8 cellular contexts compared by ENCODE assay signal in the genomic region with DNA sequence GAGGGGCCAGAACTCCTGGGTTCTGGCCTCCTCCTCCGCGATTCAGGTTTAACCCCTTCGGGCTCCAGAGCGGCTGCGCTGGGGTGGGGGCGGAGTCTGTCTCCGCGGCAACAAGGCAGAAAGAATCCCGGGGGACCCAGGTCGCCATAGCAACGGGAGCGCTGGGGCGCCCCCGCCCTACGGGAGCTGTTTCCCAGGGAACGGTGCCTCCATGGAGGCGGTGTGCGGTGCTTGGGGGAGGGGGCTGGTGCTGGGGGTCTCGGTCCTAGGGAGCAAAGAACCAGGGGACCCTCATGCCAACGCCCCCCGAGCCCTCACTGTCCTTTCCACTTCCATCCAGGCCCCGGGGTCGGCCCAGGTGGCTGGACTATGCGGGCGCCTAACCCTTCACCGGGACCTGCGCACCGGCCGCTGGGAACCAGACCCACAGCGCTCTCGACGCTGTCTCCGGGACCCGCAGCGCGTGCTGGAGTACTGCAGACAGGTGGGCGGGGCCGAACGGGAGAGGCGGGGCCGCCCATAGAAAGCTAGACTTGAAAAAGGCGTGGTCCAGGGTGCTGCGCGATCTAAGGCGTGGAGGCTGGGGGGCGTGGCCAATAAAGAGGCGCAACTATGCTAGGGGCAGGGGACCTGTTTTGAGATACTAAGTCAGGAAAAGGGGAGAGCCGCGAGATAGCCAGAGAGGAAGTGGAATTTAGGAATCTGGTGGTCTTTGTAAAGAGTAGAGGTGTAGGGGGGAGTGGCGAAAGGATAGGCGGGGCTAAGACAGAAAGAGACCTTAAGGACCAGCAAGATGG. TPM values are rescaled to one million over a fixed set of nuclear protein-coding genes. Genes with fewer than 3 reads are reported as not detected.
DNase-seq lines count a peak whose midpoint lies in the region; ATAC-seq, FAIRE-seq and TF ChIP-seq lines count a peak whose summit lies in the region.

No MANE protein-coding gene starts in this region.

- peaks cover 25% of the 10 kb centered on the region for H3K4me1 Mint-ChIP-seq in stimulated activated effector memory CD8-positive, alpha-beta T cell treated with anti-CD3 and anti-CD28 coated beads, Interleukin-12 subunit alpha, Interleukin-12 subunit beta, amount 100 ng/mL, for 72 hours

- H3K27ac Mint-ChIP-seq in stimulated activated effector memory CD8-positive, alpha-beta T cell treated with anti-CD3 and anti-CD28 coated beads, Interleukin-12 subunit alpha, Interleukin-12 subunit beta, amount 100 ng/mL, for 72 hours = no peak overlapping the region

- peak overlapping the region; percentile 73 for H3K4me2 ChIP-seq in DOHH2 (ENCODE audit: low read length)

- peak overlapping the region; percentile 66 for H3K4me3 Mint-ChIP-seq in stimulated activated effector memory CD8-positive, alpha-beta T cell treated with anti-CD3 and anti-CD28 coated beads, Interleukin-12 subunit alpha, Interleukin-12 subunit beta, amount 100 ng/mL, for 72 hours

- H3K36me3 ChIP-seq in DOHH2 (ENCODE audit: control insufficient read depth, low read length) (no peaks in the 10 kb centered on the region), endocrine pancreas (ENCODE audit: control insufficient read depth, insufficient read depth, low read length) (no peaks in the 10 kb centered on the region)

- DNase-seq in HTR-8/SVneo (ENCODE audit: insufficient read length, low spot score) (peak; percentile 67), NOMO-1 treated with dmso at 0.1 percent for 144 hours (lab: John Stamatoyannopoulos, UW; ENCODE audit: unreplicated experiment) (peak; percentile 80), mucosa of gallbladder (ENCODE audit: low spot score) (peak; percentile 73)
- peak; percentile 41 for DNase-seq in activated CD8-positive, alpha-beta memory T cell treated with anti-CD3 and anti-CD28 coated beads, Interleukin-2, amount 50 U/mL, for 24 hours (ENCODE audit: extremely low read depth)
- DNase-seq in stimulated activated effector memory CD8-positive, alpha-beta T cell treated with anti-CD3 and anti-CD28 coated beads, Interleukin-12 subunit alpha, Interleukin-12 subunit beta, amount 100 ng/mL, for 72 hours (ENCODE audit: low spot score in 2 of 2) = peak; percentile 65 to 90

- no peaks in the 10 kb centered on the region for H3K9me3 ChIP-seq in DOHH2 (ENCODE audit: control insufficient read depth, insufficient read depth, low read length)
- no peaks in the 10 kb centered on the region for H3K9me3 ChIP-seq in endocrine pancreas (ENCODE audit: control insufficient read depth, low read length)

- no peaks in the 10 kb centered on the region for H4K20me1 ChIP-seq in DOHH2 (ENCODE audit: control insufficient read depth, insufficient read depth, low read depth, low read length)

- no peaks in the 10 kb centered on the region for H3K9me3 Mint-ChIP-seq in stimulated activated effector memory CD8-positive, alpha-beta T cell treated with anti-CD3 and anti-CD28 coated beads, Interleukin-12 subunit alpha, Interleukin-12 subunit beta, amount 100 ng/mL, for 72 hours

- ATAC-seq in stimulated activated effector memory CD8-positive, alpha-beta T cell treated with anti-CD3 and anti-CD28 coated beads, Interleukin-12 subunit alpha, Interleukin-12 subunit beta, amount 100 ng/mL, for 72 hours = peak; percentile 89
- no peak for ATAC-seq in HG03025 (IDR thresholded peaks at IDR 0.05; ENCODE audit: low FRiP score, unreplicated experiment)

- FAIRE-seq in HTR-8/SVneo (lab: Jason Lieb, UNC) = peak; percentile 72

- H3K79me2 ChIP-seq in DOHH2 (ENCODE audit: control insufficient read depth, low read length) = no peaks in the 10 kb centered on the region

- peak overlapping the region; percentile 84 for H3K9ac ChIP-seq in endocrine pancreas (ENCODE audit: control insufficient read depth, insufficient read depth, low read length)

- H3K27ac ChIP-seq in DOHH2 (ENCODE audit: low read depth, low read length) = peak overlapping the region; percentile 53

- no peak for TF ChIP-seq CTCF in DOHH2 (IDR thresholded peaks at IDR 0.05; ENCODE audit: low read depth, low read length, poor library complexity, severe bottlenecking)

- peaks cover 28% of the 10 kb centered on the region for H3K4me1 ChIP-seq in DOHH2 (ENCODE audit: control insufficient read depth, low read length)
- no peaks in the 10 kb centered on the region for H3K4me1 ChIP-seq in endocrine pancreas (ENCODE audit: control insufficient read depth, insufficient read depth, low read length)

- H3K36me3 Mint-ChIP-seq in stimulated activated effector memory CD8-positive, alpha-beta T cell treated with anti-CD3 and anti-CD28 coated beads, Interleukin-12 subunit alpha, Interleukin-12 subunit beta, amount 100 ng/mL, for 72 hours = no peaks in the 10 kb centered on the region

- H3K4me3 ChIP-seq in DOHH2 (ENCODE audit: low read length) (peak overlapping the region; percentile 74), endocrine pancreas (ENCODE audit: control insufficient read depth, insufficient read depth, low read length) (peak overlapping the region; percentile 8)

- H3K27me3 ChIP-seq in DOHH2 (ENCODE audit: control insufficient read depth, low read length) (0 out of 2 replicates have a peak, but pooled peaks cover 7% of the 10 kb centered on the region), endocrine pancreas (ENCODE audit: control insufficient read depth, insufficient read depth, low read length) (no peaks in the 10 kb centered on the region)

- no peaks in the 10 kb centered on the region for H3F3A ChIP-seq in DOHH2 (ENCODE audit: control insufficient read depth, insufficient read depth)

- no peaks in the 10 kb centered on the region for H3K9me2 ChIP-seq in DOHH2 (replicated peaks; ENCODE audit: control insufficient read depth, low read length)

RNA-seq across cellular contexts. Expression of a gene that starts 1.2 kb away (rescaled TPM):
- total RNA-seq in mucosa of gallbladder = 85.6 TPM

RNA-seq across cellular contexts. Expression of a gene that starts 12.8 kb away (rescaled TPM):
- 0.12 TPM for total RNA-seq in mucosa of gallbladder

RNA-seq across cellular contexts. Expression of a gene that starts 17.2 kb away (rescaled TPM):
- total RNA-seq in mucosa of gallbladder = 0.06 TPM

RNA-seq across cellular contexts. Expression of a gene that starts 30.8 kb away (rescaled TPM):
- total RNA-seq in mucosa of gallbladder = 34.5 TPM

RNA-seq across cellular contexts. Expression of a gene that starts 32.8 kb away (rescaled TPM):
- total RNA-seq in mucosa of gallbladder = 14.4 TPM
